Comparison of ENCODE assay signal across 10 cellular contexts in genomic region chr15:64326975-64327374, GRCh38. TPM values are rescaled to one million over a fixed set of nuclear protein-coding genes. Genes with fewer than 3 reads are reported as not detected.
DNase-seq lines count a peak whose midpoint lies in the region; ATAC-seq and TF ChIP-seq lines count a peak whose summit lies in the region.
"Not testable (repeated sequence)": the region's sequence is repeated elsewhere in the genome, so short reads cannot be mapped to it uniquely, and the experiment has no call there.
"Had no signal": no experiment of that assay in that cellular context is flagged by ENCODE, and none has a peak within 500 bp of the region (broad histone marks: within the 10 kb centered on the region; RNA-seq: fewer than 3 reads in every experiment).

No MANE protein-coding gene starts in this region.

- WGBS in endodermal cell (ENCODE audit: insufficient coverage in 1 of 2, insufficient read length in 1 of 2), 2 experiments, result 10% methylated on average over 3 of the region's 15 CpGs; no CpG with 5 or more reads in 1 of the 2 experiments
- WGBS in transverse colon (ENCODE audit: low coverage in 1 of 2), 2 donors, result 47% methylated on average over 6 of the region's 15 CpGs; no CpG with 5 or more reads in 1 of the 2 donors

- H3K4me3 Mint-ChIP-seq in GM23338 (0 out of 3 replicates have a peak overlapping the region, but pooled peaks have one; percentile 29), WTC11 (peak overlapping the region; percentile 70), endodermal cell (peak overlapping the region; percentile 51), nephron (peak overlapping the region in 2 of 3 experiments; percentile 59 to 74)

- H4K20me1 ChIP-seq in GM23338 (replicated peaks; ENCODE audit: insufficient read depth), result not testable (repeated sequence)

- not testable (repeated sequence) for H3K27me3 Mint-ChIP-seq in GM23338 (ENCODE audit: insufficient read depth, low read depth, poor library complexity); WTC11 (ENCODE audit: low read depth); endodermal cell (ENCODE audit: insufficient read depth); nephron (ENCODE audit: low read depth)

- DNase-seq in GM23338 (ENCODE audit: low spot score); RWPE1 (ENCODE audit: low spot score); endodermal cell: not testable (repeated sequence)
- DNase-seq in WTC11 (ENCODE audit: low spot score) (peak; percentile 56), left colon (peak; percentile 38 to 55), transverse colon (peak; percentile 43)

- not testable (repeated sequence) for ATAC-seq in GM23338, WTC11
- ATAC-seq in left colon, result peak; percentile 57

- TF ChIP-seq EP300 in transverse colon (IDR thresholded peaks at IDR 0.05; ENCODE audit: low read depth), result not testable (repeated sequence)

- not testable (repeated sequence) for H3K9ac ChIP-seq in HUES6 (ENCODE audit: low read length); endodermal cell (ENCODE audit: extremely low read depth, low read length, poor library complexity, severe bottlenecking)

- H3K4me3 ChIP-seq in GM23338 (peak overlapping the region; percentile 35), HUES6 (ENCODE audit: low read depth, low read length) (0 out of 2 replicates have a peak overlapping the region, but pooled peaks have one; percentile 26), transverse colon (peak overlapping the region in 1 of 4 donors; percentile 29)
- not testable (repeated sequence) for H3K4me3 ChIP-seq in endodermal cell (ENCODE audit: low read length)

- in situ Hi-C loops in transverse colon (cut with MboI; ENCODE audit: low pct_ligation_motif_present in 1 of 4, low pct_unique_long_range_greater_than_20kb in 1 of 4, low sequenced_read_pairs in 3 of 4), result not testable (repeated sequence)

- H3K9me3 Mint-ChIP-seq in GM23338, WTC11, endodermal cell, nephron: not testable (repeated sequence)

- H3K36me3 Mint-ChIP-seq in GM23338 (ENCODE audit: low read depth); WTC11; endodermal cell (ENCODE audit: low read depth); nephron (ENCODE audit: low read depth): not testable (repeated sequence)

- intact Hi-C loops in left colon (cut with DNase I, micrococcal nuclease); transverse colon (cut with DNase I; ENCODE audit: low total_unique reads): not testable (repeated sequence)

- H3F3A ChIP-seq in GM23338 (replicated peaks; ENCODE audit: low read depth), result not testable (repeated sequence)

- not testable (repeated sequence) for H3K4me1 Mint-ChIP-seq in GM23338, WTC11, endodermal cell, nephron

- CTCF ChIA-PET in RWPE1 (lab: Yijun Ruan, JAX); WTC11 (lab: Charles Lee): not testable (repeated sequence)

- H3K27ac ChIP-seq in GM23338 (ENCODE audit: low read depth); HUES6 (ENCODE audit: low read depth, low read length); endodermal cell (ENCODE audit: low read depth, low read length); transverse colon: not testable (repeated sequence)
- H3K27ac ChIP-seq in RWPE1, result peak overlapping the region; percentile 95

- TF ChIP-seq CTCF in GM23338 (conservative IDR thresholded peaks at IDR 0.05; ENCODE audit: low read depth in 2 of 2); RWPE1 (conservative IDR thresholded peaks at IDR 0.05; ENCODE audit: low read depth); WTC11 (IDR thresholded peaks at IDR 0.05); endodermal cell (conservative IDR thresholded peaks at IDR 0.05); nephron (IDR thresholded peaks at IDR 0.05; ENCODE audit: unreplicated experiment in 3 of 3): not testable (repeated sequence)
- TF ChIP-seq CTCF in transverse colon (IDR thresholded peaks at IDR 0.05), result peak in 1 of 5 experiments; percentile 13

- not testable (repeated sequence) for H3K27ac Mint-ChIP-seq in GM23338, WTC11, endodermal cell, nephron

- H3K27me3 ChIP-seq in GM23338 (ENCODE audit: insufficient read depth); HUES6 (ENCODE audit: control insufficient read depth, insufficient read depth, low read length); endodermal cell (ENCODE audit: control insufficient read depth, insufficient read depth, low read length, poor library complexity, severe bottlenecking); transverse colon: not testable (repeated sequence)

- not testable (repeated sequence) for TF ChIP-seq POLR2A in transverse colon (IDR thresholded peaks at IDR 0.05)

- not testable (repeated sequence) for H3K36me3 ChIP-seq in GM23338 (ENCODE audit: insufficient read depth); HUES6 (ENCODE audit: control insufficient read depth, insufficient read depth, low read length); endodermal cell (ENCODE audit: control insufficient read depth, insufficient read depth, low read length); transverse colon

- not testable (repeated sequence) for H3K9me2 ChIP-seq in GM23338 (ENCODE audit: insufficient read depth)

- peaks cover 38% of the 10 kb centered on the region for H3K79me2 ChIP-seq in GM23338 (replicated peaks; ENCODE audit: insufficient read depth)

- 0 out of 2 replicates have a peak overlapping the region, but pooled peaks have one; percentile 32 for H3K4me2 ChIP-seq in GM23338

- not testable (repeated sequence) for H3K9me3 ChIP-seq in HUES6 (ENCODE audit: control insufficient read depth, insufficient read depth, low read depth, low read length); endodermal cell (ENCODE audit: control insufficient read depth, low read length); transverse colon

- POLR2A ChIA-PET in RWPE1 (lab: Yijun Ruan, JAX; ENCODE audit: low non-redundant PET), result not testable (repeated sequence)
- POLR2A ChIA-PET in WTC11 (lab: Charles Lee), result interaction anchor here (0.6 kb wide), 1 partner anchor 32 kb away, joined by 7 read pairs; no protein-coding TSS in a partner anchor

- not testable (repeated sequence) for H3K4me1 ChIP-seq in GM23338 (ENCODE audit: insufficient read depth); HUES6 (ENCODE audit: control insufficient read depth, insufficient read depth, low read length); endodermal cell (ENCODE audit: control insufficient read depth, insufficient read depth, low read length); transverse colon

- H2AFZ ChIP-seq in GM23338, result not testable (repeated sequence)

RNA-seq across cellular contexts. Expression of gene CSNK1G1, which starts 29.0 kb away (rescaled TPM):
- 13.4 and 14.1 TPM in 2 replicates for total RNA-seq in GM23338 (2014; rRNA removed; shearing (Covaris generic))
- 7.3 and 9.3 TPM in 2 replicates for polyA plus RNA-seq in GM23338 (2016; fragmentation: Nextera tagmentation; extraction: Ambion mirVana)
- total RNA-seq in WTC11 (2021) (14.9 to 19.3 TPM (median 15.3 TPM) in 3 replicates), endodermal cell (10 to 100 TPM; 24.5 to 31.4 TPM), left colon (10 to 100 TPM; 19.9 to 20.4 TPM), transverse colon (10 to 100 TPM in 3 of 4 donors, 1 to 10 TPM in 1; 6.2 to 34.4 (median 19.7) TPM)
- 11.6 TPM for polyA plus RNA-seq in endodermal cell (2013, experiment 1 of 2)
- 15.0 TPM for polyA plus RNA-seq in endodermal cell (2013, experiment 2 of 2)

RNA-seq across cellular contexts. Expression of gene PCLAF, which starts 54.3 kb away (rescaled TPM):
- 48.9 and 52.7 TPM in 2 replicates for total RNA-seq in GM23338 (2014; rRNA removed; shearing (Covaris generic))
- 202 and 206 TPM in 2 replicates for polyA plus RNA-seq in GM23338 (2016; fragmentation: Nextera tagmentation; extraction: Ambion mirVana)
- total RNA-seq in WTC11 (2021) (27.2 to 41.6 TPM (median 41.5 TPM) in 3 replicates), endodermal cell (10 to 100 TPM; 28.9 to 78.0 TPM), left colon (10 to 100 TPM in 1 of 2 donors, 1 to 10 TPM in 1; 5.0 to 11.9 TPM), transverse colon (10 to 100 TPM in 1 of 4 donors, 1 to 10 TPM in 2, not detected in 1; 3.3 to 21.5 (median 4.0) TPM)
- polyA plus RNA-seq in endodermal cell (2013, experiment 1 of 2), result 204 TPM
- polyA plus RNA-seq in endodermal cell (2013, experiment 2 of 2), result 196 TPM
- polyA plus RNA-seq: CD14-positive monocyte; CD8-positive, alpha-beta memory T cell had no signal
